8 cellular contexts compared by ENCODE assay signal in the genomic region with DNA sequence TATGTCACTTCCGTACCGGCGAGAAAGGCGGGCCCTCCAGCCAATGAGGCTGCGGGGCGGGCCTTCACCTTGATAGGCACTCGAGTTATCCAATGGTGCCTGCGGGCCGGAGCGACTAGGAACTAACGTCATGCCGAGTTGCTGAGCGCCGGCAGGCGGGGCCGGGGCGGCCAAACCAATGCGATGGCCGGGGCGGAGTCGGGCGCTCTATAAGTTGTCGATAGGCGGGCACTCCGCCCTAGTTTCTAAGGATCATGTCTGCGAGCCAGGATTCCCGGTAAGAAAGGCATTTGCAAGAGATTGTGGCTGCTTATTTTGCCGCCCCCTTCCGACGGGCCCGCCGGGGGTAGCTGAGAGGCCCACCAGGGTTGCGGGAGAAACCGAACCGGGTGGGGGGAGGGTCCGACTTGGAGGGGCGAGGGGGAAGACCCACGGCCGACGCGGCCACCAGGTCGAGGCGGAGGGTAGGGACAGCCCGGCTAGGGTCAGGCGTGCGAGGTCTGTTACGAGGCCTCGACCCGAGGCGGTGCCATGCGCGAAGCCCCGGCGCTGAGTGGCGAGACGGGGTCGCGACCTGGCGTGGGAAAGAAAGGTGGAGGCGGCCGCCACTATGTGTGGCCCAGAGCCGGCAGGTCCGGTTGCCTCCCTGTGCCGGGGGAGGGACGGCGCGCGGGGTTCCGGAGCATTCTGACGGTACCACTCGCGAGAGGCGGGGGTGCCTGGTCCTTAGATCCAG. TPM values are rescaled to one million over a fixed set of nuclear protein-coding genes. Genes with fewer than 3 reads are reported as not detected.
A peak's percentile ranks its signal among the peaks of the same experiment; 100 is the strongest.
DNase-seq lines count a peak whose midpoint lies in the region; ATAC-seq and TF ChIP-seq lines count a peak whose summit lies in the region.

No MANE protein-coding gene starts in this region.

- H3K36me3 Mint-ChIP-seq in chondrocyte (ENCODE audit: low read depth): peaks cover 46% of the 10 kb centered on the region

- TF ChIP-seq CTCF in AG04449 (IDR thresholded peaks at IDR 0.05; ENCODE audit: insufficient read depth, low read length, missing control alignments) (no peak), chondrocyte (IDR thresholded peaks at IDR 0.05) (no peak)

- H3K4me3 ChIP-seq in AG04449 (ENCODE audit: low read depth, low read length): peak overlapping the region; percentile 100

- ATAC-seq in GM18909 (IDR thresholded peaks at IDR 0.05; ENCODE audit: poor library complexity, unreplicated experiment): peak; percentile 92
- peak; percentile 86 for ATAC-seq in HG03378 (IDR thresholded peaks at IDR 0.05; ENCODE audit: unreplicated experiment)

- H3K9me3 Mint-ChIP-seq in chondrocyte (ENCODE audit: low read depth): no peaks in the 10 kb centered on the region

- DNase-seq in AG04449 (ENCODE audit: low read depth, low spot score) (no peak), NCI-H524 treated with DMSO at 0.1 percent for 48 hours (lab: John Stamatoyannopoulos, UW) (peak; percentile 69), chondrocyte (ENCODE audit: low spot score) (peak; percentile 100), kidney tubule cell (ENCODE audit: low spot score) (peak; percentile 100)
- peak; percentile 99 to 100 for DNase-seq in activated CD4-positive, alpha-beta T cell treated with anti-CD3 and anti-CD28 coated beads for 4 hours
- DNase-seq in stimulated activated CD4-positive, alpha-beta T cell treated with anti-CD3 and anti-CD28 coated beads, Interleukin-1b, Interleukin-23, amount 100 ng/mL, for 24 hours (ENCODE audit: low read depth in 4 of 4, low spot score in 1 of 4): peak in 3 of 4 experiments; percentile 99

- POLR2A ChIA-PET in AG04449 (lab: Yijun Ruan, JAX): interaction anchor here (0.6 to 3.4 kb wide), 9 partner anchors 11 to 616 kb away, joined by 3 to 45 read pairs (median 6); partner anchors contain the start of genes MPDU1, SENP3, TP53 and WRAP53

- no peaks in the 10 kb centered on the region for H3K27me3 Mint-ChIP-seq in chondrocyte (ENCODE audit: low read depth)

- H3K27ac Mint-ChIP-seq in chondrocyte (ENCODE audit: unreplicated experiment): peak overlapping the region; percentile 98

- CTCF ChIA-PET in AG04449 (lab: Yijun Ruan, JAX): interaction anchor here (1.0 to 4.7 kb wide), 4 partner anchors 12 to 60 kb away, joined by 3 to 54 read pairs (median 12); partner anchors contain the start of genes SENP3 and SOX15

- peaks cover 45% of the 10 kb centered on the region for H3K4me1 Mint-ChIP-seq in chondrocyte (ENCODE audit: low read depth)

- H3K4me3 Mint-ChIP-seq in chondrocyte (ENCODE audit: unreplicated experiment): peak overlapping the region; percentile 94

RNA-seq across cellular contexts. Expression of gene CD68, which starts 6.7 kb away (rescaled TPM):
- 1.2 to 3.3 TPM (median 2.6 TPM) in 3 replicates for total RNA-seq in chondrocyte

RNA-seq across cellular contexts. Expression of gene MPDU1, which starts 10.9 kb away (rescaled TPM):
- 33.1 to 47.8 TPM (median 35.9 TPM) in 3 replicates for total RNA-seq in chondrocyte

RNA-seq across cellular contexts. Expression of gene SENP3, which starts 11.0 kb away (rescaled TPM):
- 45.3 to 57.8 TPM (median 49.4 TPM) in 3 replicates for total RNA-seq in chondrocyte

RNA-seq across cellular contexts. Expression of gene TNFSF13, which starts 14.2 kb away (rescaled TPM):
- 0.48 to 1.9 TPM (median 1.7 TPM) in 3 replicates for total RNA-seq in chondrocyte

RNA-seq across cellular contexts. Expression of gene SOX15, which starts 17.1 kb away (rescaled TPM):
- total RNA-seq in chondrocyte: 0.32 to 0.39 TPM in 2 of 3 replicates, not detected in the other
